Comparison of ENCODE assay signal across 8 cellular contexts in genomic region chr5:177303925-177304391, GRCh38. TPM values are rescaled to one million over a fixed set of nuclear protein-coding genes. Genes with fewer than 3 reads are reported as not detected.
DNase-seq lines count a peak whose midpoint lies in the region; ATAC-seq and TF ChIP-seq lines count a peak whose summit lies in the region.

No MANE protein-coding gene starts in this region.

- H3K4me1 ChIP-seq in duodenal mucosa (ENCODE audit: control insufficient read depth in 1 of 2, insufficient read depth in 2 of 2, low read length in 2 of 2) = peaks cover 50 to 64% of the 10 kb centered on the region in 2 donors

- H3K9me3 Mint-ChIP-seq in naive B cell = no peaks in the 10 kb centered on the region

- peak overlapping the region; percentile 78 for H3K27ac ChIP-seq in duodenal mucosa (ENCODE audit: low read depth, low read length)

- H3K27me3 Mint-ChIP-seq in naive B cell = no peaks in the 10 kb centered on the region

- no peak for ATAC-seq in naive B cell (ENCODE audit: low read depth in 2 of 2)
- ATAC-seq in GM18502 (IDR thresholded peaks at IDR 0.05; ENCODE audit: poor library complexity, unreplicated experiment) = no peak
- ATAC-seq in GM18873 (IDR thresholded peaks at IDR 0.05; ENCODE audit: low FRiP score, unreplicated experiment) = no peak

- H3K36me3 ChIP-seq in MG63 (peaks cover 83% of the 10 kb centered on the region), duodenal mucosa (ENCODE audit: control insufficient read depth in 1 of 2, insufficient read depth in 2 of 2, low read length in 2 of 2) (peaks cover 12 to 30% of the 10 kb centered on the region in 2 donors)

- in situ Hi-C loops in GM13976 (cut with MboI; ENCODE audit: low sequenced_read_pairs, unreplicated experiment) = no loop called here

- peak; percentile 29 for DNase-seq in GM13976 (ENCODE audit: low spot score)
- no peak for DNase-seq in MG63
- DNase-seq in naive B cell = no peak
- DNase-seq in DMS79 treated with DMSO at 0.1 percent for 48 hours (lab: John Stamatoyannopoulos, UW) = no peak
- no peak for DNase-seq in NCI-H526 treated with DMSO at 0.1 percent for 48 hours (lab: John Stamatoyannopoulos, UW)

- H3K4me3 ChIP-seq in MG63 (peak overlapping the region; percentile 100), duodenal mucosa (ENCODE audit: low read depth in 1 of 2, low read length in 2 of 2) (peak overlapping the region; percentile 85 to 93)

- H3K9ac ChIP-seq in duodenal mucosa (ENCODE audit: low read depth in 1 of 2, low read length in 2 of 2) = peak overlapping the region; percentile 67 to 94

- no peak for TF ChIP-seq CTCF in GM13976 (IDR thresholded peaks at IDR 0.05; ENCODE audit: borderline replicate concordance, control extremely low read depth, extremely low read depth, insufficient read depth, missing control alignments)

- H3K4me3 Mint-ChIP-seq in naive B cell = peak overlapping the region; percentile 90 to 97 (median 94)

- H3K36me3 Mint-ChIP-seq in naive B cell = peaks cover 0 to 9% of the 10 kb centered on the region in 2 donors

- H3K27me3 ChIP-seq in MG63 (no peaks in the 10 kb centered on the region), duodenal mucosa (ENCODE audit: control insufficient read depth in 1 of 2, insufficient read depth in 2 of 2, low read length in 2 of 2) (no peaks in the 10 kb centered on the region)

- no peaks in the 10 kb centered on the region for H3K9me3 ChIP-seq in MG63
- H3K9me3 ChIP-seq in duodenal mucosa (ENCODE audit: control insufficient read depth in 1 of 2, low read length in 2 of 2) = no peaks in the 10 kb centered on the region

- H3K4me1 Mint-ChIP-seq in naive B cell = peaks cover 49 to 73% (median 70%) of the 10 kb centered on the region in 3 donors

- peak overlapping the region; percentile 79 to 92 (median 84) for H3K27ac Mint-ChIP-seq in naive B cell

RNA-seq across cellular contexts. Expression of gene PRELID1, which starts 0.4 kb away (rescaled TPM):
- total RNA-seq in MG63 (2014; rRNA removed; shearing (Covaris generic); ENCODE audit: low replicate concordance) = 914 and 924 TPM in 2 replicates
- polyA plus RNA-seq in naive B cell (ENCODE audit: low read depth in 6 of 6) = 100 to 1,000 TPM; 162 to 227 (median 176) TPM

RNA-seq across cellular contexts. Expression of gene RAB24, which starts 0.4 kb away (rescaled TPM):
- total RNA-seq in MG63 (2014; rRNA removed; shearing (Covaris generic); ENCODE audit: low replicate concordance) = 50.3 and 61.3 TPM in 2 replicates
- 10 to 100 TPM; 33.0 to 79.5 (median 47.3) TPM for polyA plus RNA-seq in naive B cell (ENCODE audit: low read depth in 6 of 6)

RNA-seq across cellular contexts. Expression of gene MXD3, which starts 7.7 kb away (rescaled TPM):
- total RNA-seq in MG63 (2014; rRNA removed; shearing (Covaris generic); ENCODE audit: low replicate concordance) = 52.9 and 53.3 TPM in 2 replicates
- 1 to 10 TPM in 4 of 6 donors, under 1 TPM in 2; 0.52 to 2.3 (median 1.4) TPM for polyA plus RNA-seq in naive B cell (ENCODE audit: low read depth in 6 of 6)

RNA-seq across cellular contexts. Expression of gene LMAN2, which starts 47.5 kb away (rescaled TPM):
- total RNA-seq in MG63 (2014; rRNA removed; shearing (Covaris generic); ENCODE audit: low replicate concordance) = 296 and 502 TPM in 2 replicates
- 100 to 1,000 TPM; 182 to 243 (median 191) TPM for polyA plus RNA-seq in naive B cell (ENCODE audit: low read depth in 6 of 6)

RNA-seq across cellular contexts. Expression of gene RGS14, which starts 53.8 kb away (rescaled TPM):
- 10.7 and 16.7 TPM in 2 replicates for total RNA-seq in MG63 (2014; rRNA removed; shearing (Covaris generic); ENCODE audit: low replicate concordance)
- polyA plus RNA-seq in naive B cell (ENCODE audit: low read depth in 6 of 6) = 10 to 100 TPM; 16.6 to 41.1 (median 23.2) TPM
